In the genomic region with DNA sequence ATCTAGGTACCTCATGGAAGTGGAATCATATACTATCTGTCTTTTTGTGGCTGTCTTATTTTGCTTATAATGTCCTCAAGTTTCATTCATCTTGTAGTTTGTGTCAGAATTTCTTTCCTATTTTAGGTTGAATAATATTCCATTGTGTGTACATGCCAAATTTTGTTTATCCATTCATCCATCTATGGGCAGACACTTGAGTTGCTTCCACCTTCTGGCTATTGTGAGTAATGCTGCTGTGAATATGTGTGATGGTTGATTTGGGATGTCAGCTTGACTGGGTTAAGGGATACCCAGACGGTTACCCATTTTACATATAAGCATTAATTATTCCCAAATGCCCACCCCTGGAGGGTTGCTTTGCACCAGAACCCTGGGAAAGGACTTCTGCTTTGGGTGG, we compare ENCODE assay signal across 13 cellular contexts.
DNase-seq lines count a peak whose midpoint lies in the region; ATAC-seq and TF ChIP-seq lines count a peak whose summit lies in the region.
"Had no signal": no experiment of that assay in that cellular context is flagged by ENCODE, and none has a peak within 500 bp of the region (broad histone marks: within the 10 kb centered on the region; RNA-seq: fewer than 3 reads in every experiment).

No MANE protein-coding gene starts in this region.

- peaks cover 5% of the 10 kb centered on the region for H3K9me3 Mint-ChIP-seq in activated CD4-positive, alpha-beta T cell treated with anti-CD3 and anti-CD28 coated beads for 36 hours (ENCODE audit: low read depth)
- peaks cover 29% of the 10 kb centered on the region for H3K9me3 Mint-ChIP-seq in endodermal cell

- no peak for ATAC-seq in activated CD4-positive, alpha-beta T cell treated with anti-CD3 and anti-CD28 coated beads for 36 hours
- ATAC-seq in GM18520 (IDR thresholded peaks at IDR 0.05; ENCODE audit: unreplicated experiment) (no peak), GM19351 (IDR thresholded peaks at IDR 0.05; ENCODE audit: unreplicated experiment) (no peak)
- ATAC-seq: left cardiac atrium, T-helper 17 cell had no signal

- WGBS in endodermal cell (ENCODE audit: insufficient coverage in 1 of 2, insufficient read length in 1 of 2), 2 experiments, result no CpG with 5 or more reads among the region's 1 CpG

- no peak overlapping the region for H3K4me3 ChIP-seq in endodermal cell (ENCODE audit: low read length)

- H3K36me3 Mint-ChIP-seq in activated CD4-positive, alpha-beta T cell treated with anti-CD3 and anti-CD28 coated beads for 36 hours (ENCODE audit: low read depth), result no peaks in the 10 kb centered on the region
- H3K36me3 Mint-ChIP-seq in endodermal cell (ENCODE audit: low read depth), result no peaks in the 10 kb centered on the region

- no peaks in the 10 kb centered on the region for H3K4me1 ChIP-seq in endodermal cell (ENCODE audit: control insufficient read depth, insufficient read depth, low read length)

- peaks cover 37% of the 10 kb centered on the region for H3K4me1 Mint-ChIP-seq in activated CD4-positive, alpha-beta T cell treated with anti-CD3 and anti-CD28 coated beads for 36 hours
- no peaks in the 10 kb centered on the region for H3K4me1 Mint-ChIP-seq in endodermal cell

- H3K27me3 Mint-ChIP-seq in activated CD4-positive, alpha-beta T cell treated with anti-CD3 and anti-CD28 coated beads for 36 hours, result peaks cover 29% of the 10 kb centered on the region
- H3K27me3 Mint-ChIP-seq in endodermal cell (ENCODE audit: insufficient read depth), result peaks cover 8% of the 10 kb centered on the region

- peak; percentile 59 for TF ChIP-seq CTCF in endodermal cell (conservative IDR thresholded peaks at IDR 0.05)

- CTCF ChIA-PET in activated CD4-positive, alpha-beta T cell treated with anti-CD3 and anti-CD28 coated beads for 36 hours (lab: Charles Lee), result interaction anchor here (1.5 kb wide), 1 partner anchor 10 kb away, joined by 3 read pairs; no protein-coding TSS in a partner anchor

- POLR2A ChIA-PET in activated CD4-positive, alpha-beta T cell treated with anti-CD3 and anti-CD28 coated beads for 36 hours (lab: Charles Lee), result no interaction called here

- H3K4me3 Mint-ChIP-seq in activated CD4-positive, alpha-beta T cell treated with anti-CD3 and anti-CD28 coated beads for 36 hours, result no peak overlapping the region
- no peak overlapping the region for H3K4me3 Mint-ChIP-seq in endodermal cell
- H3K4me3 Mint-ChIP-seq: T-helper 17 cell had no signal

- no peak for DNase-seq in activated CD4-positive, alpha-beta T cell treated with anti-CD3 and anti-CD28 coated beads for 36 hours
- DNase-seq in activated CD4-positive, alpha-beta T cell treated with anti-CD3 and anti-CD28 coated beads for 1 hour, result no peak
- DNase-seq in NCI-H69 (lab: John Stamatoyannopoulos, UW) (peak; percentile 7), endodermal cell (no peak), renal cortical epithelial cell (ENCODE audit: low read depth) (peak; percentile 49)
- DNase-seq in activated CD8-positive, alpha-beta memory T cell treated with anti-CD3 and anti-CD28 coated beads for 24 hours, result no peak
- DNase-seq: amygdala; left cardiac atrium; stimulated activated CD4-positive, alpha-beta T cell treated with anti-CD3 and anti-CD28 coated beads, Interleukin-4, amount 100 ng/mL, for 1 hour; T-helper 17 cell had no signal

- peak overlapping the region; percentile 1 for H3K27ac Mint-ChIP-seq in activated CD4-positive, alpha-beta T cell treated with anti-CD3 and anti-CD28 coated beads for 36 hours
- H3K27ac Mint-ChIP-seq in endodermal cell, result no peak overlapping the region
- H3K27ac Mint-ChIP-seq: T-helper 17 cell had no signal

- H3K27ac ChIP-seq in endodermal cell (ENCODE audit: low read depth, low read length), result no peak overlapping the region
- H3K27ac ChIP-seq: epithelial cell of prostate had no signal

- H3K27me3 ChIP-seq in endodermal cell (ENCODE audit: control insufficient read depth, insufficient read depth, low read length, poor library complexity, severe bottlenecking), result no peaks in the 10 kb centered on the region

- no peaks in the 10 kb centered on the region for H3K36me3 ChIP-seq in endodermal cell (ENCODE audit: control insufficient read depth, insufficient read depth, low read length)

- intact Hi-C loops in activated CD4-positive, alpha-beta T cell treated with anti-CD3 and anti-CD28 coated beads for 36 hours (cut with DNase I, micrococcal nuclease), result loop anchor here in 1 of 2 experiments (5.0 to 10.0 kb wide), 2 partner anchors 477 to 1001 kb away; partner anchors contain the start of gene PTPRU

- no peak overlapping the region for H3K9ac ChIP-seq in endodermal cell (ENCODE audit: extremely low read depth, low read length, poor library complexity, severe bottlenecking)

- peaks cover 14% of the 10 kb centered on the region for H3K9me3 ChIP-seq in endodermal cell (ENCODE audit: control insufficient read depth, low read length)

Comparison
In these comparisons a context has a peak if more than half of its experiments do, and no peak if none do; other contexts are left out.
1. DNase-seq: peak in NCI-H69 (single experiment) and renal cortical epithelial cell (single experiment); none in activated CD4-positive, alpha-beta T cell treated with anti-CD3 and anti-CD28 coated beads for 36 hours (single experiment), activated CD4-positive, alpha-beta T cell treated with anti-CD3 and anti-CD28 coated beads for 1 hour (single experiment), endodermal cell (single experiment) and activated CD8-positive, alpha-beta memory T cell treated with anti-CD3 and anti-CD28 coated beads for 24 hours (single experiment).